In genomic region chr2:2645162-2645855, GRCh38 we compare ENCODE assay signal across 24 cellular contexts.
DNase-seq lines count a peak whose midpoint lies in the region; ATAC-seq, FAIRE-seq and TF ChIP-seq lines count a peak whose summit lies in the region.
"Had no signal": no experiment of that assay in that cellular context is flagged by ENCODE, and none has a peak within 500 bp of the region (broad histone marks: within the 10 kb centered on the region; RNA-seq: fewer than 3 reads in every experiment).

No MANE protein-coding gene starts in this region.

- H3K9ac ChIP-seq in H1 (replicated peaks in 1 of 4; ENCODE audit: extremely low read depth in 1 of 4, low read depth in 3 of 4, low read length in 3 of 4), result no peak overlapping the region
- H3K9ac ChIP-seq in neural progenitor cell, result no peak overlapping the region
- H3K9ac ChIP-seq: GM23248 had no signal

- CTCF ChIA-PET in activated CD4-positive, alpha-beta T cell treated with anti-CD3 and anti-CD28 coated beads for 36 hours (lab: Charles Lee), result no interaction called here
- CTCF ChIA-PET in CD4-positive, alpha-beta T cell (lab: Charles Lee), result no interaction called here
- CTCF ChIA-PET in H1 (lab: Charles Lee; ENCODE audit: partially characterized antibody), result no interaction called here

- H3K23me2 ChIP-seq in H1 (ENCODE audit: low read depth, low read length), result peaks cover 6% of the 10 kb centered on the region; the same call in 1 of the 2 replicates

- TF ChIP-seq POLR2A in H1 (IDR thresholded peaks at IDR 0.05; ENCODE audit: control extremely low read depth in 1 of 2, low read depth in 2 of 2, low read length in 2 of 2), result no peak

- peak overlapping the region; percentile 12 for H3K27ac Mint-ChIP-seq in activated CD4-positive, alpha-beta T cell treated with anti-CD3 and anti-CD28 coated beads, Interleukin-2, amount 10 ng/mL, durations not matched to agents 24 days and 14 days
- no peak overlapping the region for H3K27ac Mint-ChIP-seq in activated CD4-positive, alpha-beta T cell treated with anti-CD3 and anti-CD28 coated beads for 36 hours
- peak overlapping the region; percentile 99 for H3K27ac Mint-ChIP-seq in CD4-positive, alpha-beta T cell
- H3K27ac Mint-ChIP-seq in neural progenitor cell, result peak overlapping the region; percentile 25

- H4K20me1 ChIP-seq in H1 (replicated peaks in 1 of 2; ENCODE audit: control insufficient read depth in 1 of 2, insufficient read depth in 2 of 2, low read length in 2 of 2), result no peaks in the 10 kb centered on the region
- H4K20me1 ChIP-seq in neural progenitor cell (ENCODE audit: low read depth), result no peaks in the 10 kb centered on the region

- no peak overlapping the region for H4K5ac ChIP-seq in H1 (ENCODE audit: insufficient read length, low read depth, low read length)

- H3K79me1 ChIP-seq in H1 (ENCODE audit: low read depth, low read length), result no peaks in the 10 kb centered on the region

- WGBS in H1 (ENCODE audit: extremely low coverage in 1 of 2, insufficient coverage in 1 of 2, insufficient read length in 1 of 2, insufficient replicate concordance in 2 of 2, low coverage in 1 of 2, low lambda C conversion rate in 2 of 2, missing lambda C conversion rate in 1 of 2), 2 experiments, result 88% methylated on average over 16 of the region's 19 CpGs; no CpG with 5 or more reads in 1 of the 2 experiments

- H2BK5ac ChIP-seq in H1 (ENCODE audit: low read depth, low read length), result no peak overlapping the region

- no peak for TF ChIP-seq EP300 in H1 (IDR thresholded peaks at IDR 0.05; ENCODE audit: borderline replicate concordance in 1 of 2, low read depth in 2 of 2, low read length in 2 of 2)

- H4K8ac ChIP-seq in H1 (ENCODE audit: extremely low read depth, insufficient read depth, low read length), result peak overlapping the region; percentile 16; the same call in 1 of the 2 replicates

- H2BK20ac ChIP-seq in H1 (ENCODE audit: low read length), result no peak overlapping the region

- no peak for FAIRE-seq in H1 (lab: Jason Lieb, UNC)

- no peaks in the 10 kb centered on the region for H3K9me3 Mint-ChIP-seq in activated CD4-positive, alpha-beta T cell treated with anti-CD3 and anti-CD28 coated beads, Interleukin-2, amount 10 ng/mL, durations not matched to agents 24 days and 14 days
- no peaks in the 10 kb centered on the region for H3K9me3 Mint-ChIP-seq in activated CD4-positive, alpha-beta T cell treated with anti-CD3 and anti-CD28 coated beads for 36 hours (ENCODE audit: low read depth)
- no peaks in the 10 kb centered on the region for H3K9me3 Mint-ChIP-seq in CD4-positive, alpha-beta T cell
- H3K9me3 Mint-ChIP-seq in neural progenitor cell, result peaks cover 11% of the 10 kb centered on the region

- H2BK120ac ChIP-seq in H1 (replicated peaks; ENCODE audit: low read depth, low read length), result no peak overlapping the region

- H3K56ac ChIP-seq in H1 (replicated peaks; ENCODE audit: insufficient read length, low read depth, low read length), result no peak overlapping the region

- no peaks in the 10 kb centered on the region for H3K9me3 ChIP-seq in CD4-positive, alpha-beta T cell (ENCODE audit: control insufficient read depth, low read length)
- no peaks in the 10 kb centered on the region for H3K9me3 ChIP-seq in H1 (ENCODE audit: insufficient read depth in 2 of 2, low read depth in 1 of 2, low read length in 1 of 2)
- no peaks in the 10 kb centered on the region for H3K9me3 ChIP-seq in neural progenitor cell (ENCODE audit: low read depth)

- no peak overlapping the region for H4K91ac ChIP-seq in H1 (replicated peaks; ENCODE audit: insufficient read length, low read length)

- H3K79me2 ChIP-seq in H1 (ENCODE audit: control insufficient read depth in 1 of 2, insufficient read depth in 2 of 2, low read length in 2 of 2), result no peaks in the 10 kb centered on the region
- no peaks in the 10 kb centered on the region for H3K79me2 ChIP-seq in neural progenitor cell (ENCODE audit: low read depth)

- no peaks in the 10 kb centered on the region for H3F3A ChIP-seq in neural progenitor cell (ENCODE audit: low read depth)

- no peak for ATAC-seq in activated CD4-positive, alpha-beta T cell treated with anti-CD3 and anti-CD28 coated beads for 36 hours
- no peak for ATAC-seq in CD4-positive, alpha-beta T cell (ENCODE audit: poor library complexity)

- H3K4me3 ChIP-seq in H1 (ENCODE audit: extremely low read depth in 1 of 4, insufficient read depth in 2 of 4, low read depth in 3 of 4, low read length in 4 of 4) (no peak overlapping the region), neural progenitor cell (no peak overlapping the region)
- H3K4me3 ChIP-seq: GM23248, PC-9 had no signal

- H3K27me3 Mint-ChIP-seq in activated CD4-positive, alpha-beta T cell treated with anti-CD3 and anti-CD28 coated beads, Interleukin-2, amount 10 ng/mL, durations not matched to agents 24 days and 14 days, result no peaks in the 10 kb centered on the region
- H3K27me3 Mint-ChIP-seq in activated CD4-positive, alpha-beta T cell treated with anti-CD3 and anti-CD28 coated beads for 36 hours, result no peaks in the 10 kb centered on the region
- no peaks in the 10 kb centered on the region for H3K27me3 Mint-ChIP-seq in CD4-positive, alpha-beta T cell
- H3K27me3 Mint-ChIP-seq in neural progenitor cell (ENCODE audit: insufficient read depth, low read depth), result peaks cover 18% of the 10 kb centered on the region

- H3K18ac ChIP-seq in H1 (ENCODE audit: extremely low read depth, low read length), result no peak overlapping the region

- H3K4me1 Mint-ChIP-seq in activated CD4-positive, alpha-beta T cell treated with anti-CD3 and anti-CD28 coated beads, Interleukin-2, amount 10 ng/mL, durations not matched to agents 24 days and 14 days, result peaks cover 19% of the 10 kb centered on the region
- H3K4me1 Mint-ChIP-seq in activated CD4-positive, alpha-beta T cell treated with anti-CD3 and anti-CD28 coated beads for 36 hours, result peaks cover 40% of the 10 kb centered on the region
- peaks cover 47% of the 10 kb centered on the region for H3K4me1 Mint-ChIP-seq in CD4-positive, alpha-beta T cell (ENCODE audit: low read depth)
- peaks cover 47% of the 10 kb centered on the region for H3K4me1 Mint-ChIP-seq in neural progenitor cell

- POLR2A ChIA-PET in activated CD4-positive, alpha-beta T cell treated with anti-CD3 and anti-CD28 coated beads for 36 hours (lab: Charles Lee), result no interaction called here
- POLR2A ChIA-PET in CD4-positive, alpha-beta T cell (lab: Charles Lee), result interaction anchor here (2.4 kb wide), 1 partner anchor 31 kb away, joined by 35 read pairs; no protein-coding TSS in a partner anchor
- POLR2A ChIA-PET in H1 (lab: Charles Lee; ENCODE audit: partially characterized antibody), result no interaction called here

- H3K36me3 ChIP-seq in H1 (ENCODE audit: control insufficient read depth in 2 of 4, insufficient read depth in 4 of 4, low read length in 3 of 4) (no peaks in the 10 kb centered on the region), neural progenitor cell (no peaks in the 10 kb centered on the region)

- TF ChIP-seq RAD21 in H1 (IDR thresholded peaks at IDR 0.05 in 1 of 2, conservative IDR thresholded peaks at IDR 0.05 in 1 of 2; ENCODE audit: low read depth in 2 of 2, low read length in 2 of 2), result no peak

- no peak overlapping the region for H2AFZ ChIP-seq in H1 (ENCODE audit: low read length)
- H2AFZ ChIP-seq in neural progenitor cell (replicated peaks), result no peak overlapping the region
- H2AFZ ChIP-seq: GM23248, PC-9 had no signal

- no peak overlapping the region for H3K4ac ChIP-seq in H1 (replicated peaks; ENCODE audit: insufficient read length, low read depth, low read length)

- intact Hi-C loops in activated CD4-positive, alpha-beta T cell treated with anti-CD3 and anti-CD28 coated beads, Interleukin-2, amount 10 ng/mL, durations not matched to agents 24 days and 14 days (cut with micrococcal nuclease), result no loop called here
- intact Hi-C loops in activated CD4-positive, alpha-beta T cell treated with anti-CD3 and anti-CD28 coated beads for 36 hours (cut with DNase I, micrococcal nuclease), result no loop called here
- intact Hi-C loops in CD4-positive, alpha-beta T cell (cut with DNase I, micrococcal nuclease), result no loop called here

- H3K36me3 Mint-ChIP-seq in activated CD4-positive, alpha-beta T cell treated with anti-CD3 and anti-CD28 coated beads, Interleukin-2, amount 10 ng/mL, durations not matched to agents 24 days and 14 days (ENCODE audit: low read depth), result no peaks in the 10 kb centered on the region
- H3K36me3 Mint-ChIP-seq in activated CD4-positive, alpha-beta T cell treated with anti-CD3 and anti-CD28 coated beads for 36 hours (ENCODE audit: low read depth), result no peaks in the 10 kb centered on the region
- H3K36me3 Mint-ChIP-seq in CD4-positive, alpha-beta T cell (ENCODE audit: low read depth), result no peaks in the 10 kb centered on the region
- H3K36me3 Mint-ChIP-seq in neural progenitor cell, result no peaks in the 10 kb centered on the region

- H3K4me2 ChIP-seq in H1 (ENCODE audit: insufficient read depth in 1 of 2, low read depth in 2 of 2, low read length in 2 of 2) (no peak overlapping the region), neural progenitor cell (no peak overlapping the region)
- H3K4me2 ChIP-seq: PC-9 had no signal

- no peak for DNase-seq in activated CD4-positive, alpha-beta T cell treated with anti-CD3 and anti-CD28 coated beads, Interleukin-2, amount 10 ng/mL, durations not matched to agents 24 days and 14 days
- DNase-seq in activated CD4-positive, alpha-beta T cell treated with anti-CD3 and anti-CD28 coated beads for 36 hours, result no peak
- DNase-seq in CD4-positive, alpha-beta T cell, result no peak
- DNase-seq in H1 (ENCODE audit: low read depth in 1 of 2, low spot score in 2 of 2), result no peak
- no peak for DNase-seq in neural progenitor cell (ENCODE audit: low spot score)
- no peak for DNase-seq in COLO829 (ENCODE audit: low spot score)
- no peak for DNase-seq in kidney tubule cell (ENCODE audit: low spot score)
- DNase-seq in AG08395 (ENCODE audit: low spot score), result no peak
- DNase-seq: 8988T, COR-L47, DMS 273 treated with DMSO at 0.1 percent for 48 hours, DMS79 treated with DMSO at 0.1 percent for 48 hours, GM23248, HCEC 1CT, KG1, NCI-H1105, NCI-H2029 treated with DMSO at 0.1 percent for 48 hours, NCI-H226, NCI-H510A treated with DMSO at 0.1 percent for 48 hours, NCI-H748 treated with DMSO at 0.1 percent for 48 hours, PC-9, RPMI8226, SHP77 had no signal

- no peak overlapping the region for H2BK15ac ChIP-seq in H1 (ENCODE audit: low read length)

- TF ChIP-seq CTCF in CD4-positive, alpha-beta T cell (IDR thresholded peaks at IDR 0.05), result no peak
- TF ChIP-seq CTCF in H1 (IDR thresholded peaks at IDR 0.05; ENCODE audit: control extremely low read depth in 1 of 3, insufficient read depth in 1 of 3, low read depth in 1 of 3, low read length in 3 of 3) (no peak), neural progenitor cell (IDR thresholded peaks at IDR 0.05) (no peak)

- no peak overlapping the region for H3K4me3 Mint-ChIP-seq in activated CD4-positive, alpha-beta T cell treated with anti-CD3 and anti-CD28 coated beads, Interleukin-2, amount 10 ng/mL, durations not matched to agents 24 days and 14 days
- H3K4me3 Mint-ChIP-seq in activated CD4-positive, alpha-beta T cell treated with anti-CD3 and anti-CD28 coated beads for 36 hours, result no peak overlapping the region
- H3K4me3 Mint-ChIP-seq in CD4-positive, alpha-beta T cell, result no peak overlapping the region
- H3K4me3 Mint-ChIP-seq in neural progenitor cell, result peak overlapping the region; percentile 21

- H2AK5ac ChIP-seq in H1 (ENCODE audit: low read depth, low read length), result no peak overlapping the region

- H3K23ac ChIP-seq in H1 (ENCODE audit: insufficient read length), result no peak overlapping the region

- no peaks in the 10 kb centered on the region for H3K27me3 ChIP-seq in CD4-positive, alpha-beta T cell (ENCODE audit: control insufficient read depth, insufficient read depth, low read length)
- no peaks in the 10 kb centered on the region for H3K27me3 ChIP-seq in H1 (replicated peaks in 1 of 4; ENCODE audit: control insufficient read depth in 3 of 4, extremely low read depth in 1 of 4, insufficient read depth in 3 of 4, low read length in 3 of 4)
- H3K27me3 ChIP-seq in neural progenitor cell, result no peaks in the 10 kb centered on the region

- H3K4me1 ChIP-seq in H1 (replicated peaks in 1 of 4; ENCODE audit: control insufficient read depth in 3 of 4, insufficient read depth in 4 of 4, low read length in 3 of 4) (no peaks in the 10 kb centered on the region; a peak in 1 of 7 replicates), neural progenitor cell (peaks cover 6% of the 10 kb centered on the region)

- peak overlapping the region; percentile 50 for H3K27ac ChIP-seq in CD4-positive, alpha-beta T cell (ENCODE audit: low read depth, low read length)
- no peak overlapping the region for H3K27ac ChIP-seq in H1 (ENCODE audit: low read depth, low read length)
- no peak overlapping the region for H3K27ac ChIP-seq in neural progenitor cell
- H3K27ac ChIP-seq: C4-2B, GM23248, PC-9 had no signal

- no peak overlapping the region for H3K14ac ChIP-seq in H1 (ENCODE audit: insufficient read length)

- H2BK12ac ChIP-seq in H1 (ENCODE audit: low read depth, low read length), result no peak overlapping the region
